In the genomic region with DNA sequence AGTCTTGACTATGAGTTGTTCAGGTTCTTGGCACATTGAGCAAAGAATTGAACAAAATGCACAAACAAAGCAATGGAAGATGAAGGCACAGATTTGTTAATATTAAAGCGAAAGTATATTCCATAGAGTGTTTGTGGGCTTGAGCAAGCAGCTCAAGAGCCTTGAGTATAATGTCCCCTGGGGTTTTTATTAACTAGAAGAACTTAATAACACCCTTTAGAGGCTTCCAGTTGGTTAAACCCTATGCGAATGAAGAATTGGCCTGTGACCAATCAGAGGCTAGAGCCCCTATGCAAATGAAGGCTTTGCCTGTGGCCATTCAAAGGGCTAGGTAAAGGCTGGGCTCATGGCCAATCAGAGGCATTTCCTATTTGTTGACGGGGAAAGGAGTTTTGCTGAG, we compare ENCODE assay signal across 20 cellular contexts.
"Had no signal": no experiment of that assay in that cellular context is flagged by ENCODE, and none has a peak within 500 bp of the region (broad histone marks: within the 10 kb centered on the region; RNA-seq: fewer than 3 reads in every experiment).

No MANE protein-coding gene starts in this region.

- H3K27ac ChIP-seq: HL-60 had no signal

- H3K4me3 Mint-ChIP-seq: IgD-negative memory B cell had no signal

- H3K27ac Mint-ChIP-seq: IgD-negative memory B cell had no signal

- H3K9me3 ChIP-seq: SK-N-SH had no signal

- H3K9me3 Mint-ChIP-seq: IgD-negative memory B cell had no signal

- DNase-seq: KBM-7, MV-4-11, NCI-H1048, NCI-H1105, NCI-H1436 treated with DMSO at 0.1 percent for 48 hours, NCI-H1694, NCI-H187 treated with DMSO at 0.1 percent for 48 hours, NCI-H2029 treated with DMSO at 0.1 percent for 48 hours, NCI-H2171 treated with DMSO at 0.1 percent for 48 hours, NCI-H345, NCI-H446 treated with DMSO at 0.1 percent for 48 hours, NCI-H510A treated with DMSO at 0.1 percent for 48 hours, NCI-H526, NCI-H748 treated with DMSO at 0.1 percent for 48 hours, RPMI8226, SHP77, SK-N-SH, SW 1271 had no signal

- H3K27me3 Mint-ChIP-seq: IgD-negative memory B cell had no signal

- H3K36me3 Mint-ChIP-seq: IgD-negative memory B cell had no signal
